ENCODE assay signal across 10 cellular contexts in the genomic region with DNA sequence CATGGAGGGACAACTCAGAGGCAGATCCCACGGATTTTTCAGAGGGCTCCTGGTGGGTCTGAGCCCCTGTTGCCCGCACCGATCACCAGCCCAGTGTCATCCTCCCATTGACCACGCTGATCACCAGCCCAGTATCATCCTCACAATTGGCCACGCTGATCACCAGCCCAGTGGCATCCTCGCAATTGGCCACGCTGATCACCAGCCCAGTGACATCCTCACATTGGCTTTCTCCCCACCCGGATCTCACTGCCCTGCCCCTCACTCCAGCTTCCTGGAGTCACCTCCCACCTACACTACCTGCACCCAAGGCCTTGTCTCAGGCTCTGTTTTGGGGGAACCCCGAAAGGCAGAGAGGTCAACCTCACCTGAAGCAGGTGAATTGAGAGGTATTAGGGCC.
"Had no signal": no experiment of that assay in that cellular context is flagged by ENCODE, and none has a peak within 500 bp of the region (broad histone marks: within the 10 kb centered on the region; RNA-seq: fewer than 3 reads in every experiment).

No MANE protein-coding gene starts in this region.

- H3K4me3 ChIP-seq: cardiac muscle cell, skin epidermis had no signal

- FAIRE-seq: astrocyte had no signal

- DNase-seq: activated CD4-positive, alpha-beta memory T cell treated with anti-CD3 and anti-CD28 coated beads for 36 hours; activated CD4-positive, CD25-positive, alpha-beta regulatory T cell treated with anti-CD3 and anti-CD28 coated beads, Interleukin-2, amount 50 U/mL, for 72 hours; activated naive CD8-positive, alpha-beta T cell treated with anti-CD3 and anti-CD28 coated beads, Interleukin-2, amount 10 ng/mL, durations not matched to agents 7 days and 5 days; cortex of kidney; effector memory CD8-positive, alpha-beta T cell; left colon; T-helper 9 cell had no signal

- ATAC-seq: effector memory CD8-positive, alpha-beta T cell; left colon had no signal

- H3K27ac ChIP-seq: cardiac muscle cell had no signal

- H3K27me3 ChIP-seq: cardiac muscle cell had no signal

- H3K36me3 ChIP-seq: cardiac muscle cell had no signal
